Comparison of ENCODE assay signal across 1 cellular context in genomic region chr2:72543527-72544216, GRCh38.
TF ChIP-seq lines count a peak whose summit lies in the region.

No MANE protein-coding gene starts in this region.

TF ChIP-seq in K562, 482 proteins besides CTCF, POLR2A, EP300 and RAD21 (continued from another document and continues in another):
- peak in 1 of 2 experiments; percentile 73 for TF ChIP-seq AFF1 (IDR thresholded peaks at IDR 0.05; ENCODE audit: low read depth in 1 of 2, partially characterized antibody in 2 of 2)
- no peak for TF ChIP-seq SMARCB1 (IDR thresholded peaks at IDR 0.05; ENCODE audit: insufficient read length, low read depth)
- peak; percentile 90 for TF ChIP-seq ZNF384 (IDR thresholded peaks at IDR 0.05; ENCODE audit: low read depth, low read length)
- TF ChIP-seq ZNF311 (CRISPR knock-in tag; IDR thresholded peaks at IDR 0.05) = peak; percentile 81
- peak; percentile 93 for TF ChIP-seq HMGN3 (IDR thresholded peaks at IDR 0.05; ENCODE audit: borderline replicate concordance, extremely low read depth, insufficient read length, low read depth, low read length)
- TF ChIP-seq E2F8 (IDR thresholded peaks at IDR 0.05; ENCODE audit: low read depth, partially characterized antibody) = peak; percentile 21
- peak; percentile 72 for TF ChIP-seq MEIS2 (IDR thresholded peaks at IDR 0.05; ENCODE audit: partially characterized antibody)
- peak; percentile 99 for TF ChIP-seq CBFA2T2 (conservative IDR thresholded peaks at IDR 0.05)
- peak; percentile 87 for TF ChIP-seq ARID3A (IDR thresholded peaks at IDR 0.05; ENCODE audit: borderline replicate concordance, low read depth, low read length)
- TF ChIP-seq SMAD3 (CRISPR knock-in tag; conservative IDR thresholded peaks at IDR 0.05) = peak; percentile 93
- TF ChIP-seq POLR2AphosphoS2 (IDR thresholded peaks at IDR 0.05; ENCODE audit: low read length) = no peak
- peak; percentile 55; the same call in 1 of the 2 replicates for TF ChIP-seq ZNF584 (CRISPR knock-in tag; IDR thresholded peaks at IDR 0.05; ENCODE audit: low read depth)
- peak; percentile 97 for TF ChIP-seq POLR2AphosphoS5 (IDR thresholded peaks at IDR 0.05; ENCODE audit: control insufficient read depth, insufficient read depth, low read depth, low read length)
- TF ChIP-seq CTBP1 (IDR thresholded peaks at IDR 0.05; ENCODE audit: borderline replicate concordance) = peak; percentile 50; the same call in 1 of the 2 replicates
- TF ChIP-seq SMARCE1 (IDR thresholded peaks at IDR 0.05) = peak; percentile 97
- TF ChIP-seq FOXK1 (CRISPR knock-in tag; IDR thresholded peaks at IDR 0.05; ENCODE audit: borderline replicate concordance) = no peak
- no peak for TF ChIP-seq HINFP (tag; conservative IDR thresholded peaks at IDR 0.05; ENCODE audit: low read depth)
- peak; percentile 78; the same call in 1 of the 2 replicates for TF ChIP-seq CUX1 (CRISPR knock-in tag; IDR thresholded peaks at IDR 0.05)
- TF ChIP-seq ETV1 (tag; conservative IDR thresholded peaks at IDR 0.05; ENCODE audit: low read depth) = peak; percentile 55; the same call in 1 of the 2 replicates
- TF ChIP-seq JUND (IDR thresholded peaks at IDR 0.05; ENCODE audit: borderline replicate concordance, low read depth, low read length) = peak; percentile 75
- peak; percentile 67; the same call in 1 of the 3 replicates for TF ChIP-seq JUND (tag; IDR thresholded peaks at IDR 0.05; ENCODE audit: borderline replicate concordance, low read depth, low read length)
- peak in 1 of 2 experiments; percentile 84; a peak in 3 of 4 replicates for TF ChIP-seq HDAC1 (IDR thresholded peaks at IDR 0.05)
- no peak for TF ChIP-seq MXD1 (CRISPR knock-in tag; IDR thresholded peaks at IDR 0.05; ENCODE audit: borderline replicate concordance, poor library complexity, severe bottlenecking)
- TF ChIP-seq ZFP1 (CRISPR knock-in tag; IDR thresholded peaks at IDR 0.05) = no peak
- TF ChIP-seq CHAMP1 (IDR thresholded peaks at IDR 0.05) = peak; percentile 94
- TF ChIP-seq CCNT2 (IDR thresholded peaks at IDR 0.05; ENCODE audit: borderline replicate concordance, extremely low read depth, insufficient read length, low read depth, low read length) = peak; percentile 97
- peak; percentile 86 for TF ChIP-seq CEBPB (tag; IDR thresholded peaks at IDR 0.05)
- peak; percentile 77 for TF ChIP-seq CREM (IDR thresholded peaks at IDR 0.05; ENCODE audit: low read depth)
- TF ChIP-seq FOXJ2 (tag; IDR thresholded peaks at IDR 0.05) = peak; percentile 63; the same call in 1 of the 2 replicates
- 0 out of 4 replicates have a peak, but pooled peaks of 1 of the 2 experiments have one; percentile 62 for TF ChIP-seq BCLAF1 (IDR thresholded peaks at IDR 0.05; ENCODE audit: borderline replicate concordance in 1 of 2, control insufficient read depth in 1 of 2, low read depth in 2 of 2, low read length in 1 of 2)
- peak; percentile 96 for TF ChIP-seq SMAD4 (CRISPR knock-in tag; conservative IDR thresholded peaks at IDR 0.05)
- peak; percentile 84 for TF ChIP-seq NEUROD1 (IDR thresholded peaks at IDR 0.05; ENCODE audit: borderline replicate concordance, low read depth, low read length, partially characterized antibody)
- TF ChIP-seq DACH1 (IDR thresholded peaks at IDR 0.05; ENCODE audit: partially characterized antibody) = peak; percentile 71
- peak; percentile 74; the same call in 1 of the 2 replicates for TF ChIP-seq TARDBP (IDR thresholded peaks at IDR 0.05)
- peak; percentile 65; the same call in 1 of the 2 replicates for TF ChIP-seq ZEB2 (IDR thresholded peaks at IDR 0.05)
